ENCODE assay signal across 4 cellular contexts in genomic region chr22:23560215-23560614, GRCh38. TPM values are rescaled to one million over a fixed set of nuclear protein-coding genes. Genes with fewer than 3 reads are reported as not detected.
"Had no signal": no experiment of that assay in that cellular context is flagged by ENCODE, and none has a peak within 500 bp of the region (broad histone marks: within the 10 kb centered on the region; RNA-seq: fewer than 3 reads in every experiment).

No MANE protein-coding gene starts in this region.

RNA-seq across cellular contexts. Expression of gene IGLL1, which starts 19.9 kb away (rescaled TPM):
- total RNA-seq: LHCN-M2, M059J, MCF 10A, NCI-H460 had no signal
